Comparison of ENCODE assay signal across 2 cellular contexts in the genomic region with DNA sequence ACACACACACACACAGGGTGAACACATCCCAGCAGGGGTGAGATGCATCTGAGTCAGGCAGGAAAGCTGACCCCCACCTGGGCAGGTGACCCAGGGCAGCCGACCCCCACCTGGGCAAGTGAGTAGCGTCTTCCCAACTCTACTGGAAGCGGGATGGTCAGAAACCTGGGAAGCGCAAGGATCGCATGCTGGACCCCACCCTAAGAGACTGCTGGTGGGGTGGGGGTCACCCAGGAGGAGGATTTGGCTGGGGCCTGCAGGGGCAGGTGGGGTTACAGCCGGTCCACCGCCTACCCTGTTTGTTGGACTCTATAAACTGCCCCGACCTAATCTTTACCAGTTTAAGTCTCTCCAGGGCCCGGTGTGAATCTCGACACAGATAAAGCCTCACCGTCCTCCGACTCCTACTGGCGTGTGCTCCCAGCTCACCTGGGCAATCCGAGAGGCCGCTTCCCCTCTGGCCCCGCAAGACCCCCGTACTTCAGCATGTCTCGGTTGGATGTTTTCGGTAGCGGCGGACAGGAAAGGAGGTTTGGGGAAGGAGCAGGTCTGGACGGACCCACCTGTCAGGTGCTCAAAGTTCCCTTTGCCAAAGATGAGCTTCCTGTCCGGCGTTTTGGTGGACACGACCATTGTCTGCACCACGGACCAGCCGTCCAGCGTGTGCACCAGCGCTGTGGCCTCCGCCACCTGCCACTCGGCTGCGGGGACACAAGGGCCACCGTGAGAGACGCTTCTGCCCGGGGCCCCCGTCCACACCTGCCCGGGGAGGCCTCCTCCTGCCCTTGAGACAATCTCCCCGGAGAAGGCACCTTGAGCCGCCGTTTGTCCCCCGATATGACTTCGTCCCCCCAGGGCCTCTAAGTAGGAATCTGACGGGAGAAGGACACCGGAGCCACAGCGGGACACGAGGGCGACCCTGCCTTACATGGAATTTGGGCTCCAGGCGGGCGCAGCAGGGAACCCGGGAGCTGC.
TF ChIP-seq lines count a peak whose summit lies in the region.

No MANE protein-coding gene starts in this region.

TF ChIP-seq in GM23338, 12 proteins besides CTCF, POLR2A, EP300 and RAD21 (continues in another document):
- TF ChIP-seq EZH2phosphoT487 (IDR thresholded peaks at IDR 0.05; ENCODE audit: unreplicated experiment) (no peak), NANOG (IDR thresholded peaks at IDR 0.05; ENCODE audit: borderline replicate concordance) (no peak), ZNF114 (CRISPR knock-in tag; IDR thresholded peaks at IDR 0.05) (no peak), POLR2AphosphoS5 (IDR thresholded peaks at IDR 0.05; ENCODE audit: low read depth) (no peak), CREB1 (CRISPR knock-in tag; IDR thresholded peaks at IDR 0.05; ENCODE audit: low read depth) (no peak), JUNB (IDR thresholded peaks at IDR 0.05; ENCODE audit: unreplicated experiment) (no peak), EZH2 (IDR thresholded peaks at IDR 0.05; ENCODE audit: low read depth, unreplicated experiment) (no peak), STAT1 (IDR thresholded peaks at IDR 0.05; ENCODE audit: unreplicated experiment) (no peak), ZNF331 (CRISPR knock-in tag; IDR thresholded peaks at IDR 0.05; ENCODE audit: low read depth) (no peak)
- TF ChIP-seq, protein P1, sequence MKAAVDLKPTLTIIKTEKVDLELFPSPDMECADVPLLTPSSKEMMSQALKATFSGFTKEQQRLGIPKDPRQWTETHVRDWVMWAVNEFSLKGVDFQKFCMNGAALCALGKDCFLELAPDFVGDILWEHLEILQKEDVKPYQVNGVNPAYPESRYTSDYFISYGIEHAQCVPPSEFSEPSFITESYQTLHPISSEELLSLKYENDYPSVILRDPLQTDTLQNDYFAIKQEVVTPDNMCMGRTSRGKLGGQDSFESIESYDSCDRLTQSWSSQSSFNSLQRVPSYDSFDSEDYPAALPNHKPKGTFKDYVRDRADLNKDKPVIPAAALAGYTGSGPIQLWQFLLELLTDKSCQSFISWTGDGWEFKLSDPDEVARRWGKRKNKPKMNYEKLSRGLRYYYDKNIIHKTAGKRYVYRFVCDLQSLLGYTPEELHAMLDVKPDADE (IDR thresholded peaks at IDR 0.05): no peak
- TF ChIP-seq, protein P2, sequence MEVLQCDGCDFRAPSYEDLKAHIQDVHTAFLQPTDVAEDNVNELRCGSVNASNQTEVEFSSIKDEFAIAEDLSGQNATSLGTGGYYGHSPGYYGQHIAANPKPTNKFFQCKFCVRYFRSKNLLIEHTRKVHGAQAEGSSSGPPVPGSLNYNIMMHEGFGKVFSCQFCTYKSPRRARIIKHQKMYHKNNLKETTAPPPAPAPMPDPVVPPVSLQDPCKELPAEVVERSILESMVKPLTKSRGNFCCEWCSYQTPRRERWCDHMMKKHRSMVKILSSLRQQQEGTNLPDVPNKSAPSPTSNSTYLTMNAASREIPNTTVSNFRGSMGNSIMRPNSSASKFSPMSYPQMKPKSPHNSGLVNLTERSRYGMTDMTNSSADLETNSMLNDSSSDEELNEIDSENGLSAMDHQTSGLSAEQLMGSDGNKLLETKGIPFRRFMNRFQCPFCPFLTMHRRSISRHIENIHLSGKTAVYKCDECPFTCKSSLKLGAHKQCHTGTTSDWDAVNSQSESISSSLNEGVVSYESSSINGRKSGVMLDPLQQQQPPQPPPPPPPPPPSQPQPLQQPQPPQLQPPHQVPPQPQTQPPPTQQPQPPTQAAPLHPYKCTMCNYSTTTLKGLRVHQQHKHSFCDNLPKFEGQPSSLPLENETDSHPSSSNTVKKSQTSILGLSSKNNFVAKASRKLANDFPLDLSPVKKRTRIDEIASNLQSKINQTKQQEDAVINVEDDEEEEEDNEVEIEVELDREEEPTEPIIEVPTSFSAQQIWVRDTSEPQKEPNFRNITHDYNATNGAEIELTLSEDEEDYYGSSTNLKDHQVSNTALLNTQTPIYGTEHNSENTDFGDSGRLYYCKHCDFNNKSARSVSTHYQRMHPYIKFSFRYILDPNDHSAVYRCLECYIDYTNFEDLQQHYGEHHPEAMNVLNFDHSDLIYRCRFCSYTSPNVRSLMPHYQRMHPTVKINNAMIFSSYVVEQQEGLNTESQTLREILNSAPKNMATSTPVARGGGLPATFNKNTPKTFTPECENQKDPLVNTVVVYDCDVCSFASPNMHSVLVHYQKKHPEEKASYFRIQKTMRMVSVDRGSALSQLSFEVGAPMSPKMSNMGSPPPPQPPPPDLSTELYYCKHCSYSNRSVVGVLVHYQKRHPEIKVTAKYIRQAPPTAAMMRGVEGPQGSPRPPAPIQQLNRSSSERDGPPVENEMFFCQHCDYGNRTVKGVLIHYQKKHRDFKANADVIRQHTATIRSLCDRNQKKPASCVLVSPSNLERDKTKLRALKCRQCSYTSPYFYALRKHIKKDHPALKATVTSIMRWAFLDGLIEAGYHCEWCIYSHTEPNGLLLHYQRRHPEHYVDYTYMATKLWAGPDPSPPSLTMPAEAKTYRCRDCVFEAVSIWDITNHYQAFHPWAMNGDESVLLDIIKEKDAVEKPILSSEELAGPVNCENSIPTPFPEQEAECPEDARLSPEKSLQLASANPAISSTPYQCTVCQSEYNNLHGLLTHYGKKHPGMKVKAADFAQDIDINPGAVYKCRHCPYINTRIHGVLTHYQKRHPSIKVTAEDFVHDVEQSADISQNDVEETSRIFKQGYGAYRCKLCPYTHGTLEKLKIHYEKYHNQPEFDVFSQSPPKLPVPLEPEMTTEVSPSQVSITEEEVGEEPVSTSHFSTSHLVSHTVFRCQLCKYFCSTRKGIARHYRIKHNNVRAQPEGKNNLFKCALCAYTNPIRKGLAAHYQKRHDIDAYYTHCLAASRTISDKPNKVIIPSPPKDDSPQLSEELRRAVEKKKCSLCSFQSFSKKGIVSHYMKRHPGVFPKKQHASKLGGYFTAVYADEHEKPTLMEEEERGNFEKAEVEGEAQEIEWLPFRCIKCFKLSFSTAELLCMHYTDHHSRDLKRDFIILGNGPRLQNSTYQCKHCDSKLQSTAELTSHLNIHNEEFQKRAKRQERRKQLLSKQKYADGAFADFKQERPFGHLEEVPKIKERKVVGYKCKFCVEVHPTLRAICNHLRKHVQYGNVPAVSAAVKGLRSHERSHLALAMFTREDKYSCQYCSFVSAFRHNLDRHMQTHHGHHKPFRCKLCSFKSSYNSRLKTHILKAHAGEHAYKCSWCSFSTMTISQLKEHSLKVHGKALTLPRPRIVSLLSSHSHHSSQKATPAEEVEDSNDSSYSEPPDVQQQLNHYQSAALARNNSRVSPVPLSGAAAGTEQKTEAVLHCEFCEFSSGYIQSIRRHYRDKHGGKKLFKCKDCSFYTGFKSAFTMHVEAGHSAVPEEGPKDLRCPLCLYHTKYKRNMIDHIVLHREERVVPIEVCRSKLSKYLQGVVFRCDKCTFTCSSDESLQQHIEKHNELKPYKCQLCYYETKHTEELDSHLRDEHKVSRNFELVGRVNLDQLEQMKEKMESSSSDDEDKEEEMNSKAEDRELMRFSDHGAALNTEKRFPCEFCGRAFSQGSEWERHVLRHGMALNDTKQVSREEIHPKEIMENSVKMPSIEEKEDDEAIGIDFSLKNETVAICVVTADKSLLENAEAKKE (CRISPR knock-in tag; IDR thresholded peaks at IDR 0.05): no peak

TF ChIP-seq in GM12878, 131 proteins besides CTCF, POLR2A, EP300 and RAD21:
- TF ChIP-seq, protein P3, sequence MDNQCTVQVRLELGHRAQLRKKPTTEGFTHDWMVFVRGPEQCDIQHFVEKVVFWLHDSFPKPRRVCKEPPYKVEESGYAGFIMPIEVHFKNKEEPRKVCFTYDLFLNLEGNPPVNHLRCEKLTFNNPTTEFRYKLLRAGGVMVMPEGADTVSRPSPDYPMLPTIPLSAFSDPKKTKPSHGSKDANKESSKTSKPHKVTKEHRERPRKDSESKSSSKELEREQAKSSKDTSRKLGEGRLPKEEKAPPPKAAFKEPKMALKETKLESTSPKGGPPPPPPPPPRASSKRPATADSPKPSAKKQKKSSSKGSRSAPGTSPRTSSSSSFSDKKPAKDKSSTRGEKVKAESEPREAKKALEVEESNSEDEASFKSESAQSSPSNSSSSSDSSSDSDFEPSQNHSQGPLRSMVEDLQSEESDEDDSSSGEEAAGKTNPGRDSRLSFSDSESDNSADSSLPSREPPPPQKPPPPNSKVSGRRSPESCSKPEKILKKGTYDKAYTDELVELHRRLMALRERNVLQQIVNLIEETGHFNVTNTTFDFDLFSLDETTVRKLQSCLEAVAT (IDR thresholded peaks at IDR 0.05): peak; percentile 33; the same call in 1 of the 2 replicates
- TF ChIP-seq SIN3A (IDR thresholded peaks at IDR 0.05; ENCODE audit: low read depth, low read length): no peak
